ENCODE assay signal across 1 cellular context in the genomic region with DNA sequence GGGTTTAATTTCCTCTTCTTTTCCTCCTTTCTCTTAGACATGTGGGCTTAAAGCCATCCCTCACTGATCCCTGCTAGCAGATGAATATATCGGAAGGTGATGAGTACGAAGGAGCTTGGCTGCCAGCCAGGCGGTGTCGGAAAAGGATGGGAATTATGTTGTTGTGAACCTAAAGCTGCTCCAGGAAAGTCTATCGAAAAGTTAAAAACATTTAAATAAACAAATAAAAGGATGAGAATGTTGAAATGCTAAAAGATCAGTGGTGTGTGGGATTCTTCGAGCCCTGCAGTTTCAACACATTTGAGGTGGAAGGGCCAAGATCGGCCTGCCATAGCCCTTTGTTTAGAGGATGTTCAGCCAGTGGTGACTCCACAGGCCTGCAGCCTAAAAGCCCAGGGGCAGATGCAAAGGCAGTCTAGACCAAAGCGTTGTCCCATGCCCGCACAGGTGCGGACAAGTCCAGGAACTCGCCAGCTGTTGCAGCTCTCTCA.
TF ChIP-seq lines count a peak whose summit lies in the region.

No MANE protein-coding gene starts in this region.

TF ChIP-seq in HepG2, 621 proteins besides CTCF, POLR2A, EP300 and RAD21:
- TF ChIP-seq, protein P1, sequence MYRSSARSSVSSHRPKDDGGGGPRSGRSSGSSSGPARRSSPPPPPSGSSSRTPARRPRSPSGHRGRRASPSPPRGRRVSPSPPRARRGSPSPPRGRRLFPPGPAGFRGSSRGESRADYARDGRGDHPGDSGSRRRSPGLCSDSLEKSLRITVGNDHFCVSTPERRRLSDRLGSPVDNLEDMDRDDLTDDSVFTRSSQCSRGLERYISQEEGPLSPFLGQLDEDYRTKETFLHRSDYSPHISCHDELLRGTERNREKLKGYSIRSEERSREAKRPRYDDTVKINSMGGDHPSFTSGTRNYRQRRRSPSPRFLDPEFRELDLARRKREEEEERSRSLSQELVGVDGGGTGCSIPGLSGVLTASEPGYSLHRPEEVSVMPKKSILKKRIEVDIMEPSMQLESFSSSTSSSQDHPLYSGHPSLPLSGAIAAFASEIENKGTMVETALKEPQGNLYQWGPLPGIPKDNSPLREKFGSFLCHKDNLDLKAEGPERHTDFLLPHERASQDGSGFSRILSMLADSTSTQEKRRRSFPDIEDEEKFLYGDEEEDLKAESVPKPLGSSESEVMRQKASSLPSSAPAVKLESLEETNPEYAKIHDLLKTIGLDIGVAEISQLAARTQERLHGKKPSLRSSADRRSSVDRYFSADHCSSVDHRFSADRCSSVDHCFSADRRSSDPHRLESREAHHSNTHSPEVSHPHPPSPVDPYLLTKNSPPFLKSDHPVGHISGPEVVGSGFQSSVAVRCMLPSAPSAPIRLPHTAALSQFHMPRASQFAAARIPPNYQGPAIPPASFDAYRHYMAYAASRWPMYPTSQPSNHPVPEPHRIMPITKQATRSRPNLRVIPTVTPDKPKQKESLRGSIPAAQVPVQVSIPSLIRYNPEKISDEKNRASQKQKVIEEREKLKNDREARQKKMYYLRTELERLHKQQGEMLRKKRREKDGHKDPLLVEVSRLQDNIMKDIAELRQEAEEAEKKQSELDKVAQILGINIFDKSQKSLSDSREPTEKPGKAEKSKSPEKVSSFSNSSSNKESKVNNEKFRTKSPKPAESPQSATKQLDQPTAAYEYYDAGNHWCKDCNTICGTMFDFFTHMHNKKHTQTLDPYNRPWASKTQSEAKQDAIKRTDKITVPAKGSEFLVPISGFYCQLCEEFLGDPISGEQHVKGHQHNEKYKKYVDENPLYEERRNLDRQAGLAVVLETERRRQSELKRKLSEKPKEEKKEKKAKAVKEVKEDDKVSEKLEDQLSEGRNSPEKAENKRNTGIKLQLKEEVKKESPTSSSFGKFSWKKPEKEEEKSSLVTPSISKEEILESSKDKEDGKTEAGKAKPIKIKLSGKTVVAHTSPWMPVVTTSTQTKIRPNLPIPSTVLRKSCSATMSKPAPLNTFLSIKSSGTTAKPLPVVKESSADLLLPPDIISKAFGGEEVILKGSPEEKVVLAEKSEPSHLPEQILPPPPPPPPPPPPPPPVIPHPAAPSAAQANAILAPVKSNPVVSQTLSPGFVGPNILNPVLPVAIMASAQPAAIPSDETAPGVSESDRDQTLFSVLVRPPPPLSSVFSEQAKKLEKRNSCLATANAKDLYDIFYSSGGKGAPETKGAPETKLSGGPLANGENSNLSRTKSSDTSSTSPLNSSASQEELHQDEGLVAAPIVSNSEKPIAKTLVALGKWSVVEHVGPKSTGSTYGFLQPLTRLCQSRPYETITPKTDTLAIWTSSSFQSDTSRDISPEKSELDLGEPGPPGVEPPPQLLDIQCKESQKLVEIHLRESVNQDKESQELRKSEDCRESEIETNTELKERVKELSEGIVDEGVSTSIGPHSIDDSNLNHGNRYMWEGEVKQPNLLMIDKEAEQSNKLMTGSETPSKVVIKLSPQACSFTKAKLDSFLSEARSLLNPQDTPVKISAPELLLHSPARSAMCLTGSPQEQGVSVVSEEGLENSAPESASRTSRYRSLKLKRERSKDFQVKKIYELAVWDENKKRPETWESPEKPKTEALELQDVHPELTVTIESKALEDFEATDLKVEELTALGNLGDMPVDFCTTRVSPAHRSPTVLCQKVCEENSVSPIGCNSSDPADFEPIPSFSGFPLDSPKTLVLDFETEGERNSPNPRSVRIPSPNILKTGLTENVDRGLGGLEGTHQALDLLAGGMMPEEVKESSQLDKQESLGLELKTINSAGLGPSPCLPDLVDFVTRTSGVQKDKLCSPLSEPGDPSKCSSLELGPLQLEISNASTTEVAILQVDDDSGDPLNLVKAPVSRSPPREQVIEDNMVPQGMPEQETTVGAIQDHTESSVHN (CRISPR knock-in tag; IDR thresholded peaks at IDR 0.05) = no peak
- TF ChIP-seq NR2F6 (IDR thresholded peaks at IDR 0.05) = no peak
- TF ChIP-seq NR2F6 (CRISPR knock-in tag; IDR thresholded peaks at IDR 0.05) = no peak
- TF ChIP-seq MTA3 (CRISPR knock-in tag; IDR thresholded peaks at IDR 0.05) = no peak
- TF ChIP-seq, protein P2, sequence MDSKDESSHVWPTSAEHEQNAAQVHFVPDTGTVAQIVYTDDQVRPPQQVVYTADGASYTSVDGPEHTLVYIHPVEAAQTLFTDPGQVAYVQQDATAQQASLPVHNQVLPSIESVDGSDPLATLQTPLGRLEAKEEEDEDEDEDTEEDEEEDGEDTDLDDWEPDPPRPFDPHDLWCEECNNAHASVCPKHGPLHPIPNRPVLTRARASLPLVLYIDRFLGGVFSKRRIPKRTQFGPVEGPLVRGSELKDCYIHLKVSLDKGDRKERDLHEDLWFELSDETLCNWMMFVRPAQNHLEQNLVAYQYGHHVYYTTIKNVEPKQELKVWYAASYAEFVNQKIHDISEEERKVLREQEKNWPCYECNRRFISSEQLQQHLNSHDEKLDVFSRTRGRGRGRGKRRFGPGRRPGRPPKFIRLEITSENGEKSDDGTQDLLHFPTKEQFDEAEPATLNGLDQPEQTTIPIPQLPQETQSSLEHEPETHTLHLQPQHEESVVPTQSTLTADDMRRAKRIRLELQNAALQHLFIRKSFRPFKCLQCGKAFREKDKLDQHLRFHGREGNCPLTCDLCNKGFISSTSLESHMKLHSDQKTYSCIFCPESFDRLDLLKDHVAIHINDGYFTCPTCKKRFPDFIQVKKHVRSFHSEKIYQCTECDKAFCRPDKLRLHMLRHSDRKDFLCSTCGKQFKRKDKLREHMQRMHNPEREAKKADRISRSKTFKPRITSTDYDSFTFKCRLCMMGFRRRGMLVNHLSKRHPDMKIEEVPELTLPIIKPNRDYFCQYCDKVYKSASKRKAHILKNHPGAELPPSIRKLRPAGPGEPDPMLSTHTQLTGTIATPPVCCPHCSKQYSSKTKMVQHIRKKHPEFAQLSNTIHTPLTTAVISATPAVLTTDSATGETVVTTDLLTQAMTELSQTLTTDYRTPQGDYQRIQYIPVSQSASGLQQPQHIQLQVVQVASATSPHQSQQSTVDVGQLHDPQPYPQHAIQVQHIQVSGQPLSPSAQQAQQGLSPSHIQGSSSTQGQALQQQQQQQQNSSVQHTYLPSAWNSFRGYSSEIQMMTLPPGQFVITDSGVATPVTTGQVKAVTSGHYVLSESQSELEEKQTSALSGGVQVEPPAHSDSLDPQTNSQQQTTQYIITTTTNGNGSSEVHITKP (CRISPR knock-in tag; IDR thresholded peaks at IDR 0.05; ENCODE audit: low read depth) = no peak
- no peak for TF ChIP-seq ZNF761 (CRISPR knock-in tag; conservative IDR thresholded peaks at IDR 0.05)
- no peak for TF ChIP-seq CBX5 (CRISPR knock-in tag; IDR thresholded peaks at IDR 0.05; ENCODE audit: borderline replicate concordance)
- TF ChIP-seq SMAD9 (CRISPR knock-in tag; IDR thresholded peaks at IDR 0.05) = no peak
- no peak for TF ChIP-seq MEIS2 (CRISPR knock-in tag; IDR thresholded peaks at IDR 0.05)
- TF ChIP-seq FOXK1 (CRISPR knock-in tag; IDR thresholded peaks at IDR 0.05; ENCODE audit: borderline replicate concordance, low read depth) = no peak
- TF ChIP-seq HDAC2 (CRISPR knock-in tag; IDR thresholded peaks at IDR 0.05) = no peak
- TF ChIP-seq ARNTL (CRISPR knock-in tag; IDR thresholded peaks at IDR 0.05) = no peak
- no peak for TF ChIP-seq RELA (CRISPR knock-in tag; IDR thresholded peaks at IDR 0.05)
- TF ChIP-seq ZNF354B (CRISPR knock-in tag; IDR thresholded peaks at IDR 0.05) = no peak
